ENCODE assay signal across 11 cellular contexts in genomic region chr1:165686971-165687433, GRCh38. TPM values are rescaled to one million over a fixed set of nuclear protein-coding genes. Genes with fewer than 3 reads are reported as not detected.
A peak's percentile ranks its signal among the peaks of the same experiment; 100 is the strongest.
DNase-seq lines count a peak whose midpoint lies in the region; ATAC-seq, FAIRE-seq and TF ChIP-seq lines count a peak whose summit lies in the region.
"Had no signal": no experiment of that assay in that cellular context is flagged by ENCODE, and none has a peak within 500 bp of the region (broad histone marks: within the 10 kb centered on the region; RNA-seq: fewer than 3 reads in every experiment).

No MANE protein-coding gene starts in this region.

- DNase-seq in GM12892 (ENCODE audit: insufficient read length) (no peak), mammary epithelial cell (no peak)
- no peak for DNase-seq in activated naive CD4-positive, alpha-beta T cell treated with anti-CD3 and anti-CD28 coated beads, Interleukin-2, amount 50 U/mL, for 72 hours (ENCODE audit: low spot score in 2 of 2)
- DNase-seq: NCI-H524 treated with DMSO at 0.1 percent for 48 hours; stimulated activated CD4-positive, alpha-beta T cell treated with anti-CD3 and anti-CD28 coated beads, Interleukin-1b, Interleukin-23, amount 100 ng/mL, for 48 hours had no signal

- H3K4me1 ChIP-seq in mammary epithelial cell (ENCODE audit: insufficient read depth, low read length): no peaks in the 10 kb centered on the region

- H3K27ac Mint-ChIP-seq in activated naive CD4-positive, alpha-beta T cell treated with anti-CD3 and anti-CD28 coated beads, Interleukin-2, amount 50 U/mL, for 72 hours: peak overlapping the region; percentile 3 to 41

- H3K79me2 ChIP-seq in mammary epithelial cell (ENCODE audit: insufficient read depth, low read length): peaks cover 85% of the 10 kb centered on the region

- no peak overlapping the region for H3K4me3 ChIP-seq in mammary epithelial cell (replicated peaks in 1 of 3; ENCODE audit: insufficient read depth in 1 of 3, low read depth in 2 of 3, low read length in 3 of 3)

- H4K20me1 ChIP-seq in mammary epithelial cell (ENCODE audit: insufficient read depth, low read length): no peaks in the 10 kb centered on the region

- no peaks in the 10 kb centered on the region for H3K27me3 ChIP-seq in mammary epithelial cell (ENCODE audit: insufficient read depth, low read length)

- ATAC-seq in GM19452 (IDR thresholded peaks at IDR 0.05; ENCODE audit: unreplicated experiment): peak; percentile 27
- peak; percentile 39 for ATAC-seq in HG03103 (IDR thresholded peaks at IDR 0.05; ENCODE audit: low read depth, unreplicated experiment)
- no peak for ATAC-seq in activated naive CD4-positive, alpha-beta T cell treated with anti-CD3 and anti-CD28 coated beads, Interleukin-2, amount 50 U/mL, for 72 hours
- ATAC-seq in GM19023 (IDR thresholded peaks at IDR 0.05; ENCODE audit: unreplicated experiment): no peak
- ATAC-seq in HG03280 (IDR thresholded peaks at IDR 0.05; ENCODE audit: unreplicated experiment): no peak
- no peak for ATAC-seq in HG03439 (IDR thresholded peaks at IDR 0.05; ENCODE audit: unreplicated experiment)
- ATAC-seq: left lobe of liver had no signal

- in situ Hi-C loops in mammary epithelial cell (cut with MboI; ENCODE audit: low sequenced_read_pairs in 2 of 2): no loop called here

- intact Hi-C loops in mammary epithelial cell (cut with micrococcal nuclease): no loop called here

- H3K36me3 ChIP-seq in mammary epithelial cell (ENCODE audit: insufficient read depth, low read length): no peaks in the 10 kb centered on the region

- H3K27ac ChIP-seq in mammary epithelial cell (ENCODE audit: insufficient read depth, low read depth, low read length): no peak overlapping the region

- H3K9me3 ChIP-seq in mammary epithelial cell (replicated peaks; ENCODE audit: insufficient read depth, low read length): no peaks in the 10 kb centered on the region

- peaks cover 0 to 11% of the 10 kb centered on the region in 2 donors for H3K9me3 Mint-ChIP-seq in activated naive CD4-positive, alpha-beta T cell treated with anti-CD3 and anti-CD28 coated beads, Interleukin-2, amount 50 U/mL, for 72 hours

- H3K4me2 ChIP-seq in mammary epithelial cell (ENCODE audit: insufficient read depth, low read depth, low read length): no peak overlapping the region

- BruUV-seq in mammary epithelial cell (replicated peaks; lab: Mats Ljungman, UMichigan): no TSS peak

- no peak overlapping the region for H2AFZ ChIP-seq in mammary epithelial cell (ENCODE audit: low read depth, low read length)

- 100% methylated on average over 2 of the region's 2 CpGs for WGBS in mammary epithelial cell (ENCODE audit: low coverage, missing lambda C conversion rate)

- dilution Hi-C loops in mammary epithelial cell (cut with HindIII; ENCODE audit: low sequenced_read_pairs): no loop called here

- peak; percentile 74 for FAIRE-seq in GM12892 (lab: Jason Lieb, UNC)

- peaks cover 17 to 40% of the 10 kb centered on the region in 2 donors for H3K36me3 Mint-ChIP-seq in activated naive CD4-positive, alpha-beta T cell treated with anti-CD3 and anti-CD28 coated beads, Interleukin-2, amount 50 U/mL, for 72 hours

- TF ChIP-seq CTCF in mammary epithelial cell (conservative IDR thresholded peaks at IDR 0.05 in 1 of 2, IDR thresholded peaks at IDR 0.05 in 1 of 2; ENCODE audit: extremely low read depth in 1 of 2, insufficient read depth in 1 of 2, low read depth in 1 of 2, low read length in 2 of 2): no peak

- no peak for TF ChIP-seq POLR2A in GM12892 (IDR thresholded peaks at IDR 0.05; ENCODE audit: low read depth, low read length)

- no peak overlapping the region for H3K9ac ChIP-seq in mammary epithelial cell (ENCODE audit: insufficient read depth, low read length)

- CTCF ChIA-PET in mammary epithelial cell (lab: Charles Lee; ENCODE audit: low non-redundant PET): interaction anchor here (0.7 kb wide), 1 partner anchor 70 kb away, joined by 3 read pairs; no protein-coding TSS in a partner anchor

RNA-seq across cellular contexts. Expression of gene ALDH9A1, which starts 11.4 kb away (rescaled TPM):
- 28.8 TPM for polyA plus RNA-seq in GM12892 (2012; ENCODE audit: missing spikeins)
- 10 to 100 TPM; 23.9 to 31.6 TPM for total RNA-seq in activated naive CD4-positive, alpha-beta T cell treated with anti-CD3 and anti-CD28 coated beads, Interleukin-2, amount 50 U/mL, for 72 hours
- total RNA-seq in mammary epithelial cell: 10 to 100 TPM; 51.2 to 55.2 TPM
- polyA plus RNA-seq in mammary epithelial cell: 58.8 TPM
- 78.5 TPM for polyA minus RNA-seq in mammary epithelial cell

RNA-seq across cellular contexts. Expression of gene MGST3, which starts 56.0 kb away (rescaled TPM):
- 69.8 TPM for polyA plus RNA-seq in GM12892 (2012; ENCODE audit: missing spikeins)
- total RNA-seq in activated naive CD4-positive, alpha-beta T cell treated with anti-CD3 and anti-CD28 coated beads, Interleukin-2, amount 50 U/mL, for 72 hours: 10 to 100 TPM; 33.6 to 72.2 TPM
- 100 to 1,000 TPM in 1 of 2 donors, 10 to 100 TPM in 1; 96.0 to 130 TPM for total RNA-seq in mammary epithelial cell
- 220 TPM for polyA plus RNA-seq in mammary epithelial cell
- 85.9 TPM for polyA minus RNA-seq in mammary epithelial cell

Comparison
In these comparisons a context has a peak if more than half of its experiments do, and no peak if none do; other contexts are left out.
1. ATAC-seq: peak in GM19452 (single experiment) and HG03103 (single experiment); none in activated naive CD4-positive, alpha-beta T cell treated with anti-CD3 and anti-CD28 coated beads, Interleukin-2, amount 50 U/mL, for 72 hours (0 of 2), GM19023 (single experiment), HG03280 (single experiment) and HG03439 (single experiment).